In the genomic region with DNA sequence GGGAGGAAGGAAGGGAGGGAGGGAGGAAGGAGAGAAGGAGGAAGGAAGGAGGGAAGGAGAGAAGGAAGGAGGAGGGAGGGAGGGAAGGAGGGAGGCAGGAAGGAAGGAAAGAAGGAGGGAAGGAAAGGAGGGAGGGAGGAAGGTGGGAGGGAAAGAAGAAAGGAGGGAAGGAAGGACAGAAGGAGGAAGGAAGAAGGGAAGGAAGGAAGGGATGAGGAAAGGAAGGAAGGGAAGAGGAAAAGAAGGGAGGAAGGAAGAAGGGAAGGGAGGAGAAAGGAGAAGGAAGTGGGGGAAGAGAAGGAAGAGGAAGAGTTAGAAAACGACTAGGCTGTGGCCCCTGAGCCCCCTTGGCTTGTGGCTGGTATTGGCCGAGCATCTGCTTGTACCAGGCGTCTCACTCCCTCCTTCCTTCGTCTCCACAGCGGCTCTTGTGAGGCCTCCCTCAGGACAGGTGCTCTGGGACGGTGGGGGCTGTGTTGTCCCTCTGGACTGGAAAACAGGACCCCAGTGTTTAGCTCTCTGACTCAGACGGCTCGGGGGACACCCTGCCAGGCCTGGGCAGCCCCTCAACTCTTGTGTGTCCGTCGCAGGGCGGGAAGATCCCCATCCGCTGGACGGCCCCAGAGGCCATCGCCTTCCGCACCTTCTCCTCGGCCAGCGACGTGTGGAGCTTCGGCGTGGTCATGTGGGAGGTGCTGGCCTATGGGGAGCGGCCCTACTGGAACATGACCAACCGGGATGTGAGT, we compare ENCODE assay signal across 2 cellular contexts.
TF ChIP-seq lines count a peak whose summit lies in the region.

No MANE protein-coding gene starts in this region.

TF ChIP-seq in A549, 52 proteins besides CTCF, POLR2A, EP300 and RAD21:
- TF ChIP-seq KDM5A (IDR thresholded peaks at IDR 0.05), result no peak
- TF ChIP-seq HES2 (IDR thresholded peaks at IDR 0.05), result no peak
- TF ChIP-seq USF2 (IDR thresholded peaks at IDR 0.05), result 0 out of 2 replicates have a peak, but pooled peaks have one; percentile 41
TF ChIP-seq in A549: peak in this region for 1.

TF ChIP-seq in GM23338, 12 proteins besides CTCF, POLR2A, EP300 and RAD21:
- TF ChIP-seq STAT1 (IDR thresholded peaks at IDR 0.05; ENCODE audit: unreplicated experiment), result no peak
- TF ChIP-seq ETS1 (IDR thresholded peaks at IDR 0.05), result no peak
- TF ChIP-seq JUNB (IDR thresholded peaks at IDR 0.05; ENCODE audit: unreplicated experiment), result no peak
- no peak for TF ChIP-seq REST (IDR thresholded peaks at IDR 0.05; ENCODE audit: unreplicated experiment)
